ENCODE assay signal across 9 cellular contexts in genomic region chr19:35040826-35041547, GRCh38. TPM values are rescaled to one million over a fixed set of nuclear protein-coding genes. Genes with fewer than 3 reads are reported as not detected.
DNase-seq lines count a peak whose midpoint lies in the region; ATAC-seq and TF ChIP-seq lines count a peak whose summit lies in the region.
"Had no signal": no experiment of that assay in that cellular context is flagged by ENCODE, and none has a peak within 500 bp of the region (broad histone marks: within the 10 kb centered on the region; RNA-seq: fewer than 3 reads in every experiment).

No MANE protein-coding gene starts in this region.

- H3K9me3 Mint-ChIP-seq in stimulated activated effector memory CD8-positive, alpha-beta T cell treated with anti-CD3 and anti-CD28 coated beads, Interleukin-12 subunit alpha, Interleukin-12 subunit beta, amount 100 ng/mL, for 72 hours: no peaks in the 10 kb centered on the region
- no peaks in the 10 kb centered on the region for H3K9me3 Mint-ChIP-seq in HFFc6

- TF ChIP-seq CTCF in choroid plexus epithelial cell (conservative IDR thresholded peaks at IDR 0.05; ENCODE audit: low read depth, low read length): no peak
- TF ChIP-seq CTCF in right lobe of liver (IDR thresholded peaks at IDR 0.05): no peak
- no peak for TF ChIP-seq CTCF in HFFc6 (IDR thresholded peaks at IDR 0.05)

- peaks cover 15% of the 10 kb centered on the region for H3K27me3 Mint-ChIP-seq in HFFc6 (ENCODE audit: insufficient read depth)

- H3K27ac Mint-ChIP-seq in stimulated activated effector memory CD8-positive, alpha-beta T cell treated with anti-CD3 and anti-CD28 coated beads, Interleukin-12 subunit alpha, Interleukin-12 subunit beta, amount 100 ng/mL, for 72 hours: peak overlapping the region; percentile 89
- H3K27ac Mint-ChIP-seq in HFFc6: no peak overlapping the region

- peak overlapping the region; percentile 80 to 97 (median 84) for H3K27ac ChIP-seq in right lobe of liver

- peaks cover 0 to 45% (median 16%) of the 10 kb centered on the region in 4 donors for H3K4me1 ChIP-seq in right lobe of liver

- H3K4me3 Mint-ChIP-seq in stimulated activated effector memory CD8-positive, alpha-beta T cell treated with anti-CD3 and anti-CD28 coated beads, Interleukin-12 subunit alpha, Interleukin-12 subunit beta, amount 100 ng/mL, for 72 hours: peak overlapping the region; percentile 59
- no peak overlapping the region for H3K4me3 Mint-ChIP-seq in HFFc6

- peak; percentile 63 to 72 (median 66) for ATAC-seq in right lobe of liver
- peak; percentile 22 for ATAC-seq in stimulated activated effector memory CD8-positive, alpha-beta T cell treated with anti-CD3 and anti-CD28 coated beads, Interleukin-12 subunit alpha, Interleukin-12 subunit beta, amount 100 ng/mL, for 72 hours

- peak; percentile 48 for DNase-seq in activated CD4-positive, alpha-beta T cell treated with anti-CD3 and anti-CD28 coated beads for 48 hours
- no peak for DNase-seq in activated CD4-positive, alpha-beta T cell treated with anti-CD3 and anti-CD28 coated beads, Interleukin-2, amount 50 U/mL, for 4 hours
- peak; percentile 40 for DNase-seq in choroid plexus epithelial cell (ENCODE audit: low read depth)
- DNase-seq in right lobe of liver: peak; percentile 98 to 100 (median 99)
- DNase-seq in stimulated activated effector memory CD8-positive, alpha-beta T cell treated with anti-CD3 and anti-CD28 coated beads, Interleukin-12 subunit alpha, Interleukin-12 subunit beta, amount 100 ng/mL, for 72 hours (ENCODE audit: low spot score in 2 of 2): no peak
- DNase-seq in HFFc6: no peak
- no peak for DNase-seq in D341Med (ENCODE audit: low spot score)
- no peak for DNase-seq in HCEC 1CT

- H3K36me3 Mint-ChIP-seq in stimulated activated effector memory CD8-positive, alpha-beta T cell treated with anti-CD3 and anti-CD28 coated beads, Interleukin-12 subunit alpha, Interleukin-12 subunit beta, amount 100 ng/mL, for 72 hours: no peaks in the 10 kb centered on the region
- no peaks in the 10 kb centered on the region for H3K36me3 Mint-ChIP-seq in HFFc6 (ENCODE audit: low read depth)

- intact Hi-C loops in right lobe of liver (cut with DNase I): loop anchor here in 1 of 2 donors (5.0 kb wide), 1 partner anchor 96 kb away; the partner anchor contains the start of genes FXYD1 and LGI4

- H3K36me3 ChIP-seq in right lobe of liver: no peaks in the 10 kb centered on the region

- peak; percentile 78 for TF ChIP-seq POLR2A in right lobe of liver (IDR thresholded peaks at IDR 0.05)

- no peaks in the 10 kb centered on the region for H3K27me3 ChIP-seq in right lobe of liver

- H3K4me1 Mint-ChIP-seq in stimulated activated effector memory CD8-positive, alpha-beta T cell treated with anti-CD3 and anti-CD28 coated beads, Interleukin-12 subunit alpha, Interleukin-12 subunit beta, amount 100 ng/mL, for 72 hours: peaks cover 47% of the 10 kb centered on the region
- H3K4me1 Mint-ChIP-seq in HFFc6 (ENCODE audit: low read depth): peaks cover 8% of the 10 kb centered on the region

- H3K9me3 ChIP-seq in right lobe of liver: no peaks in the 10 kb centered on the region

- H3K4me3 ChIP-seq in choroid plexus epithelial cell (ENCODE audit: low read depth, low read length) (no peak overlapping the region), right lobe of liver (peak overlapping the region; percentile 54 to 81 (median 81))

- WGBS in right lobe of liver (ENCODE audit: insufficient coverage, low coverage, low lambda C conversion rate, missing lambda C conversion rate): 2% methylated on average over 9 of the region's 36 CpGs

RNA-seq across cellular contexts. Expression of gene HPN, which starts 0.5 kb away (rescaled TPM):
- 100 to 1,000 TPM; 285 to 486 (median 374) TPM for total RNA-seq in right lobe of liver
- not detected for total RNA-seq in HFFc6 (2021; fragmentation: NEBNext Ultra II Directional; extraction: Animal tissue kit (Norgen Biotek cat#: 25700))
- total RNA-seq: RPMI7951 had no signal

RNA-seq across cellular contexts. Expression of gene SCN1B, which starts 10.7 kb away (rescaled TPM):
- total RNA-seq in right lobe of liver: 1 to 10 TPM; 2.6 to 4.9 (median 3.6) TPM
- total RNA-seq in HFFc6 (2021; fragmentation: NEBNext Ultra II Directional; extraction: Animal tissue kit (Norgen Biotek cat#: 25700)): 10 to 100 TPM in 4 of 6 experiments, 1 to 10 TPM in 2; 6.8 to 14.2 (median 12.6) TPM

RNA-seq across cellular contexts. Expression of gene GRAMD1A, which starts 40.9 kb away (rescaled TPM):
- 10 to 100 TPM; 10.4 to 34.8 (median 15.4) TPM for total RNA-seq in right lobe of liver
- 10 to 100 TPM; 48.2 to 51.3 (median 50.0) TPM for total RNA-seq in HFFc6 (2021; fragmentation: NEBNext Ultra II Directional; extraction: Animal tissue kit (Norgen Biotek cat#: 25700))

Comparison
In these comparisons a context has a peak if more than half of its experiments do, and no peak if none do; other contexts are left out.
1. DNase-seq: peak in activated CD4-positive, alpha-beta T cell treated with anti-CD3 and anti-CD28 coated beads for 48 hours (single experiment), choroid plexus epithelial cell (single experiment) and right lobe of liver (3 of 3); none in activated CD4-positive, alpha-beta T cell treated with anti-CD3 and anti-CD28 coated beads, Interleukin-2, amount 50 U/mL, for 4 hours (0 of 2), stimulated activated effector memory CD8-positive, alpha-beta T cell treated with anti-CD3 and anti-CD28 coated beads, Interleukin-12 subunit alpha, Interleukin-12 subunit beta, amount 100 ng/mL, for 72 hours (0 of 2), HFFc6 (single experiment), D341Med (single experiment) and HCEC 1CT (single experiment).
2. RNA of gene HPN, which starts 0.5 kb away (total RNA-seq): 285 to 486 TPM in right lobe of liver; not detected in HFFc6; every median in the first group is over 100 times any median in the second.